Comparison of ENCODE assay signal across 24 cellular contexts in the genomic region with DNA sequence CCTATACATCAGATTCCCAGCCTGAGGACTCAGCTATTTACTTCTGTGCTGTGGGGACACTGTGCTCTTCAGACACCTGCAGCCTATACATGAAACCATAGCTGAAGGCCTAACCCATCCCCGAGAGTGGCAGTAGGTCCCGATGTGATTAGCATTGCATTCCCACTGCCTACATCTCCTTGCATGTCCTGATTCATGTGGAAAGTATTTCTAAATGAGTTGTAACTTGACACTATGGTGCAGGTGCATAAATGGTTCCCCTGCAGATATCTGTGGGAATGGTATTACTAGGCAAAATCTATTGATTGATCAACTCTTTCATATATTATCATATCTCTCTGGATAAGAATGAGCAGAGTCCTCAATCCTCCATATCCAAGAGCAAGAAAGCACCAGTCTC.
"Had no signal": no experiment of that assay in that cellular context is flagged by ENCODE, and none has a peak within 500 bp of the region (broad histone marks: within the 10 kb centered on the region; RNA-seq: fewer than 3 reads in every experiment).

No MANE protein-coding gene starts in this region.

- ATAC-seq: activated CD8-positive, alpha-beta memory T cell treated with anti-CD3 and anti-CD28 coated beads, Interleukin-2, amount 10 ng/mL, durations not matched to agents 7 days and 5 days; T-helper 17 cell; WTC11 had no signal

- H3K27ac ChIP-seq: cardiac muscle cell, KMS-11, Peyer's patch had no signal

- DNase-seq: activated CD4-positive, alpha-beta T cell treated with anti-CD3 and anti-CD28 coated beads for 48 hours; activated CD4-positive, alpha-beta T cell treated with anti-CD3 and anti-CD28 coated beads, Interleukin-2, amount 50 U/mL, for 48 hours; activated CD4-positive, CD25-positive, alpha-beta regulatory T cell treated with anti-CD3 and anti-CD28 coated beads, Interleukin-2, amount 50 U/mL, for 72 hours; activated CD8-positive, alpha-beta memory T cell treated with anti-CD3 and anti-CD28 coated beads, Interleukin-2, amount 10 ng/mL, durations not matched to agents 7 days and 5 days; activated effector memory CD4-positive, alpha-beta T cell treated with Interleukin-2 at 50 U/mL for 16 hours; activated naive CD4-positive, alpha-beta T cell; activated T-cell treated with anti-CD3 and anti-CD28 coated beads, Interleukin-2, amount 50 U/mL, for 24 hours; aorta; IMR-90; NCI-H1092; NCI-H1417; NCI-H1930; NCI-H2171; NCI-H2227 treated with DMSO at 0.1 percent for 48 hours; NCI-H446 treated with DMSO at 0.1 percent for 48 hours; NCI-H524 treated with DMSO at 0.1 percent for 48 hours; NCI-H774; Peyer's patch; SHP77 treated with DMSO at 0.1 percent for 48 hours; T-helper 17 cell; T-helper 9 cell had no signal

- H3K27me3 ChIP-seq: cardiac muscle cell, Peyer's patch had no signal
